ENCODE assay signal across 9 cellular contexts in genomic region chr4:15162465-15163283, GRCh38.
DNase-seq lines count a peak whose midpoint lies in the region; ATAC-seq and TF ChIP-seq lines count a peak whose summit lies in the region.
"Had no signal": no experiment of that assay in that cellular context is flagged by ENCODE, and none has a peak within 500 bp of the region (broad histone marks: within the 10 kb centered on the region; RNA-seq: fewer than 3 reads in every experiment).

No MANE protein-coding gene starts in this region.

- H3K27ac ChIP-seq in HUES48 (ENCODE audit: low read depth, low read length) (peak overlapping the region; percentile 86), adrenal gland (no peak overlapping the region), right lobe of liver (no peak overlapping the region), stomach (no peak overlapping the region)
- H3K27ac ChIP-seq: SJSA1 had no signal

- no peaks in the 10 kb centered on the region for H3K27me3 ChIP-seq in HUES48 (ENCODE audit: control insufficient read depth, insufficient read depth, low read length)
- H3K27me3 ChIP-seq in adrenal gland, result no peaks in the 10 kb centered on the region
- H3K27me3 ChIP-seq in right lobe of liver, result no peaks in the 10 kb centered on the region
- peaks cover 3% of the 10 kb centered on the region; the same call in 1 of the 2 replicates for H3K27me3 ChIP-seq in HAP-1 (ENCODE audit: low read depth)
- no peaks in the 10 kb centered on the region for H3K27me3 ChIP-seq in stomach
- H3K27me3 ChIP-seq: SJSA1 had no signal

- H3K9ac ChIP-seq in HUES48 (ENCODE audit: low read depth, low read length), result no peak overlapping the region

- ATAC-seq in right lobe of liver, result peak; percentile 65 to 77 (median 76)
- no peak for ATAC-seq in GM19455 (IDR thresholded peaks at IDR 0.05; ENCODE audit: unreplicated experiment)

- intact Hi-C loops in adrenal gland (cut with DNase I) (loop anchor here in 1 of 2 donors (10.0 kb wide), 1 partner anchor 1508 kb away; no protein-coding TSS in a partner anchor), right lobe of liver (cut with DNase I) (no loop called here), stomach (cut with DNase I; ENCODE audit: low total_unique reads) (no loop called here)

- H3K4me1 ChIP-seq in HUES48 (ENCODE audit: control insufficient read depth, insufficient read depth, low read length) (peaks cover 44% of the 10 kb centered on the region), adrenal gland (replicated peaks in 1 of 2) (no peaks in the 10 kb centered on the region), right lobe of liver (no peaks in the 10 kb centered on the region), HAP-1 (peaks cover 9% of the 10 kb centered on the region; the same call in 1 of the 2 replicates), stomach (peaks cover 0 to 7% (median 0%) of the 10 kb centered on the region in 4 donors)
- H3K4me1 ChIP-seq: SJSA1 had no signal

- H3K9me3 ChIP-seq in HUES48 (ENCODE audit: control insufficient read depth, insufficient read depth, low read length), result no peaks in the 10 kb centered on the region
- no peaks in the 10 kb centered on the region for H3K9me3 ChIP-seq in adrenal gland (replicated peaks in 1 of 3)
- H3K9me3 ChIP-seq in right lobe of liver, result no peaks in the 10 kb centered on the region
- no peaks in the 10 kb centered on the region for H3K9me3 ChIP-seq in HAP-1
- no peaks in the 10 kb centered on the region for H3K9me3 ChIP-seq in stomach
- H3K9me3 ChIP-seq: SJSA1 had no signal

- TF ChIP-seq CTCF in GM12874 (IDR thresholded peaks at IDR 0.05; ENCODE audit: insufficient read depth, low read depth, low read length), result 0 out of 2 replicates have a peak, but pooled peaks have one; percentile 28
- TF ChIP-seq CTCF in adrenal gland (IDR thresholded peaks at IDR 0.05), result peak; percentile 30 to 67 (median 56)
- TF ChIP-seq CTCF in right lobe of liver (IDR thresholded peaks at IDR 0.05), result peak; percentile 39 to 53 (median 47)
- peak in 3 of 7 experiments; percentile 4 to 24 (median 12) for TF ChIP-seq CTCF in stomach (IDR thresholded peaks at IDR 0.05)

- peak in 1 of 7 donors; percentile 28 for DNase-seq in adrenal gland
- no peak for DNase-seq in right lobe of liver
- no peak for DNase-seq in HAP-1 (ENCODE audit: low spot score in 2 of 2)
- DNase-seq in stomach, result no peak
- no peak for DNase-seq in midbrain (lab: John Stamatoyannopoulos, UW)

- in situ Hi-C loops in HAP-1 (cut with MboI; ENCODE audit: low sequenced_read_pairs), result no loop called here

- H3K4me3 ChIP-seq in HUES48 (ENCODE audit: low read depth, low read length) (peak overlapping the region; percentile 22; the same call in 1 of the 2 replicates), adrenal gland (no peak overlapping the region), right lobe of liver (no peak overlapping the region), HAP-1 (no peak overlapping the region), stomach (no peak overlapping the region)
- H3K4me3 ChIP-seq: SJSA1 had no signal

- no peak for TF ChIP-seq EP300 in stomach (IDR thresholded peaks at IDR 0.05)

- TF ChIP-seq POLR2A in adrenal gland (IDR thresholded peaks at IDR 0.05), result no peak
- TF ChIP-seq POLR2A in right lobe of liver (IDR thresholded peaks at IDR 0.05), result no peak
- TF ChIP-seq POLR2A in stomach (IDR thresholded peaks at IDR 0.05), result no peak

- 3 to 13% (median 8%) methylated on average over 2 of the region's 2 CpGs for WGBS in adrenal gland, 4 donors
- WGBS in right lobe of liver (ENCODE audit: insufficient coverage, low coverage, low lambda C conversion rate, missing lambda C conversion rate), result 11% methylated on average over 2 of the region's 2 CpGs
- 6 to 15% (median 11%) methylated on average over 2 of the region's 2 CpGs for WGBS in stomach, 5 donors

- no peaks in the 10 kb centered on the region for H3K36me3 ChIP-seq in HUES48 (ENCODE audit: control insufficient read depth, insufficient read depth, low read length)
- H3K36me3 ChIP-seq in adrenal gland (replicated peaks in 1 of 2), result no peaks in the 10 kb centered on the region
- H3K36me3 ChIP-seq in right lobe of liver, result no peaks in the 10 kb centered on the region
- H3K36me3 ChIP-seq in HAP-1 (replicated peaks), result no peaks in the 10 kb centered on the region
- H3K36me3 ChIP-seq in stomach, result no peaks in the 10 kb centered on the region
- H3K36me3 ChIP-seq: SJSA1 had no signal
